25 cellular contexts compared by ENCODE assay signal in genomic region chr14:82963756-82964155, GRCh38.
DNase-seq lines count a peak whose midpoint lies in the region; ATAC-seq, FAIRE-seq and TF ChIP-seq lines count a peak whose summit lies in the region.
"Had no signal": no experiment of that assay in that cellular context is flagged by ENCODE, and none has a peak within 500 bp of the region (broad histone marks: within the 10 kb centered on the region; RNA-seq: fewer than 3 reads in every experiment).

No MANE protein-coding gene starts in this region.

- CTCF ChIA-PET in CD4-positive, alpha-beta memory T cell (lab: Charles Lee; ENCODE audit: partially characterized antibody), result no interaction called here
- CTCF ChIA-PET in activated CD8-positive, alpha-beta memory T cell treated with anti-CD3 and anti-CD28 coated beads, Interleukin-2, amount 10 ng/mL, durations not matched to agents 7 days and 5 days (lab: Charles Lee), result no interaction called here

- H3K36me3 Mint-ChIP-seq in CD4-positive, alpha-beta memory T cell, result no peaks in the 10 kb centered on the region
- no peaks in the 10 kb centered on the region for H3K36me3 Mint-ChIP-seq in activated CD8-positive, alpha-beta memory T cell treated with anti-CD3 and anti-CD28 coated beads, Interleukin-2, amount 10 ng/mL, durations not matched to agents 7 days and 5 days
- H3K36me3 Mint-ChIP-seq: CD14-positive monocyte had no signal

- no peak overlapping the region for H3K4me3 ChIP-seq in kidney (ENCODE audit: low read length in 2 of 2)
- H3K4me3 ChIP-seq in CD4-positive, alpha-beta memory T cell (ENCODE audit: low read length in 2 of 2), result no peak overlapping the region
- H3K4me3 ChIP-seq: A549; BLaER1 treated with 17β-estradiol and CSF1 and Interleukin-3, amounts not matched to agents 10 nM and 100 nM; GM23338 had no signal

- peak; percentile 99 for FAIRE-seq in A204.1 (lab: Jason Lieb, UNC)
- FAIRE-seq in TTC549 (lab: Jason Lieb, UNC), result peak; percentile 96
- peak; percentile 99 for FAIRE-seq in endometrium (lab: Jason Lieb, UNC)
- FAIRE-seq in kidney (lab: Jason Lieb, UNC), result peak; percentile 99
- FAIRE-seq: A549, GM12891, GM18507 had no signal

- POLR2A ChIA-PET in CD4-positive, alpha-beta memory T cell (lab: Charles Lee; ENCODE audit: partially characterized antibody), result no interaction called here

- no peak overlapping the region for H3K27ac Mint-ChIP-seq in CD4-positive, alpha-beta memory T cell
- no peak overlapping the region for H3K27ac Mint-ChIP-seq in activated CD8-positive, alpha-beta memory T cell treated with anti-CD3 and anti-CD28 coated beads, Interleukin-2, amount 10 ng/mL, durations not matched to agents 7 days and 5 days
- H3K27ac Mint-ChIP-seq: CD4-positive, alpha-beta T cell; GM23338; H9 had no signal

- TF ChIP-seq CTCF in kidney (IDR thresholded peaks at IDR 0.05; ENCODE audit: borderline replicate concordance, extremely low read depth, insufficient read depth), result no peak

- no peaks in the 10 kb centered on the region for H3K27me3 Mint-ChIP-seq in CD4-positive, alpha-beta memory T cell
- no peaks in the 10 kb centered on the region for H3K27me3 Mint-ChIP-seq in activated CD8-positive, alpha-beta memory T cell treated with anti-CD3 and anti-CD28 coated beads, Interleukin-2, amount 10 ng/mL, durations not matched to agents 7 days and 5 days
- H3K27me3 Mint-ChIP-seq: CD4-positive, alpha-beta T cell had no signal

- no peaks in the 10 kb centered on the region for H3K4me1 Mint-ChIP-seq in CD4-positive, alpha-beta memory T cell
- no peaks in the 10 kb centered on the region for H3K4me1 Mint-ChIP-seq in activated CD8-positive, alpha-beta memory T cell treated with anti-CD3 and anti-CD28 coated beads, Interleukin-2, amount 10 ng/mL, durations not matched to agents 7 days and 5 days
- H3K4me1 Mint-ChIP-seq: CD14-positive monocyte, GM23338, H9 had no signal

- H3K36me3 ChIP-seq in kidney (ENCODE audit: control insufficient read depth in 1 of 2, insufficient read depth in 2 of 2, low read length in 2 of 2), result no peaks in the 10 kb centered on the region
- H3K36me3 ChIP-seq in CD4-positive, alpha-beta memory T cell (ENCODE audit: insufficient read depth, low read length), result no peaks in the 10 kb centered on the region
- H3K36me3 ChIP-seq: BE2C; BLaER1 treated with 17β-estradiol and CSF1 and Interleukin-3, amounts not matched to agents 10 nM and 100 nM had no signal

- H3K9me3 ChIP-seq in kidney (ENCODE audit: control insufficient read depth in 1 of 2, low read length in 2 of 2), result no peaks in the 10 kb centered on the region
- H3K9me3 ChIP-seq in CD4-positive, alpha-beta memory T cell (ENCODE audit: control insufficient read depth in 1 of 2, low read length in 2 of 2), result no peaks in the 10 kb centered on the region
- H3K9me3 ChIP-seq: A549; BE2C; BLaER1 treated with 17β-estradiol and CSF1 and Interleukin-3, amounts not matched to agents 10 nM and 100 nM; Caco-2 had no signal

- no peak overlapping the region for H3K27ac ChIP-seq in kidney (ENCODE audit: low read depth in 2 of 2, low read length in 2 of 2)
- no peak overlapping the region for H3K27ac ChIP-seq in CD4-positive, alpha-beta memory T cell (ENCODE audit: low read depth, low read length)
- H3K27ac ChIP-seq: 22Rv1; A549; BLaER1 treated with 17β-estradiol and CSF1 and Interleukin-3, amounts not matched to agents 10 nM and 100 nM had no signal

- DNase-seq in kidney (no peak), UCSD-AML1 (lab: John Stamatoyannopoulos, UW; ENCODE audit: unreplicated experiment) (no peak)
- no peak for DNase-seq in CD4-positive, alpha-beta memory T cell
- no peak for DNase-seq in activated CD8-positive, alpha-beta memory T cell treated with anti-CD3 and anti-CD28 coated beads, Interleukin-2, amount 10 ng/mL, durations not matched to agents 7 days and 5 days
- DNase-seq: ACHN; AML-193; BE2C; Caco-2; CD4-positive, alpha-beta T cell; DMS79; EL; GF-D8; H9 had no signal

- H3K9ac ChIP-seq in kidney (ENCODE audit: low read length in 2 of 2), result no peak overlapping the region
- H3K9ac ChIP-seq: BLaER1 treated with 17β-estradiol and CSF1 and Interleukin-3, amounts not matched to agents 10 nM and 100 nM had no signal

- no peaks in the 10 kb centered on the region for H3K27me3 ChIP-seq in CD4-positive, alpha-beta memory T cell (ENCODE audit: insufficient read depth, low read length)
- H3K27me3 ChIP-seq: BE2C; BLaER1 treated with 17β-estradiol and CSF1 and Interleukin-3, amounts not matched to agents 10 nM and 100 nM had no signal

- H3K9me3 Mint-ChIP-seq in CD4-positive, alpha-beta memory T cell, result peaks cover 3 to 40% (median 15%) of the 10 kb centered on the region in 8 donors
- H3K9me3 Mint-ChIP-seq in activated CD8-positive, alpha-beta memory T cell treated with anti-CD3 and anti-CD28 coated beads, Interleukin-2, amount 10 ng/mL, durations not matched to agents 7 days and 5 days (ENCODE audit: low read depth), result peaks cover 3% of the 10 kb centered on the region
- H3K9me3 Mint-ChIP-seq: H9 had no signal

- ATAC-seq in HG03354 (IDR thresholded peaks at IDR 0.05; ENCODE audit: poor library complexity, severe bottlenecking, unreplicated experiment), result no peak
- no peak for ATAC-seq in activated CD8-positive, alpha-beta memory T cell treated with anti-CD3 and anti-CD28 coated beads, Interleukin-2, amount 10 ng/mL, durations not matched to agents 7 days and 5 days
- ATAC-seq: A549, GM23338, HCT116 had no signal

- intact Hi-C loops in kidney (cut with DNase I), result no loop called here
- intact Hi-C loops in CD4-positive, alpha-beta memory T cell (cut with micrococcal nuclease), result no loop called here

- H3K4me3 Mint-ChIP-seq in CD4-positive, alpha-beta memory T cell, result no peak overlapping the region
- H3K4me3 Mint-ChIP-seq in activated CD8-positive, alpha-beta memory T cell treated with anti-CD3 and anti-CD28 coated beads, Interleukin-2, amount 10 ng/mL, durations not matched to agents 7 days and 5 days, result no peak overlapping the region
- H3K4me3 Mint-ChIP-seq: CD14-positive monocyte; CD4-positive, alpha-beta T cell; GM23338; H9 had no signal

- H3K4me1 ChIP-seq in kidney (ENCODE audit: control insufficient read depth in 1 of 2, insufficient read depth in 1 of 2, low read depth in 1 of 2, low read length in 2 of 2), result no peaks in the 10 kb centered on the region
- no peaks in the 10 kb centered on the region for H3K4me1 ChIP-seq in CD4-positive, alpha-beta memory T cell (ENCODE audit: insufficient read depth, low read length)
- H3K4me1 ChIP-seq: A549; BE2C; BLaER1 treated with 17β-estradiol and CSF1 and Interleukin-3, amounts not matched to agents 10 nM and 100 nM; Caco-2 had no signal
